Comparison of ENCODE assay signal across 9 cellular contexts in the genomic region with DNA sequence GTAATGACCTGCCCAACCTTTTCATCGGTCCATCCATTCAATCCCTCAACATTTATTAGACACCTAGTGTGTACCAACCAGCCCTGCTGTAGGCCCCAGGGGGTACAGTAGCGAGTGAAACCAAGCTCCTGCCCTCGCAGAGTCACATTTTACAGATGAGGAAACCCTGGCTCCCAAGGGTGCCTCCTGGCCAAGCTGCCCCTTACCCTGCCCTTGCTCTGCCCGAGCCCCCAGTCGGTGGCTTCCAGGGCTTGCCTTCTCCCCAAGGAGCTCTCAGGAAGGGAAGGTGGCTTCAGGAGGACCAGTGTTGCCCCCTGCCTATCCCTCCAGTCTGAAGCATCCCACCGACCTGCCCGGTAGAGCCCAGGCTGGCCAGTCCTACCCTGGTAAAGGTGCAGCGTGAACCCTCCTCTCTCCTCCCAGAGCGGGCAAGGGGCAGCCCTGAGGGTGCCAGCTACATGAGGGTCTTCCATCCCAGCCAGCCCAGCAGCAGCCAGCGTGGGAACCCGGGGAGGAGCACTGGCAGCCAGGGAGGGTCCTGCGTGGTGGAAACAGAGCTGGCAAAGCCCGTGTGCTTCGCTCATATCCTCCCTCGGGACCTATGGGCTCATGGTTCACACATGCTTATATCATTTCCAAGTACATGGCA. TPM values are rescaled to one million over a fixed set of nuclear protein-coding genes. Genes with fewer than 3 reads are reported as not detected.
DNase-seq lines count a peak whose midpoint lies in the region; ATAC-seq and TF ChIP-seq lines count a peak whose summit lies in the region.
"Had no signal": no experiment of that assay in that cellular context is flagged by ENCODE, and none has a peak within 500 bp of the region (broad histone marks: within the 10 kb centered on the region; RNA-seq: fewer than 3 reads in every experiment).

No MANE protein-coding gene starts in this region.

- no peak overlapping the region for H3K4me3 ChIP-seq in CD8-positive, alpha-beta memory T cell (ENCODE audit: low read length)
- H3K4me3 ChIP-seq in Loucy (ENCODE audit: low read length, poor library complexity, severe bottlenecking) (peak overlapping the region; percentile 59), cardiac fibroblast (replicated peaks in 1 of 2; ENCODE audit: low read depth in 2 of 2, low read length in 2 of 2) (no peak overlapping the region)

- H3K27me3 ChIP-seq in CD8-positive, alpha-beta memory T cell (ENCODE audit: insufficient read depth, low read length, poor library complexity, severe bottlenecking), result peaks cover 4% of the 10 kb centered on the region
- no peaks in the 10 kb centered on the region for H3K27me3 ChIP-seq in Loucy (ENCODE audit: insufficient read depth, low read length, poor library complexity, severe bottlenecking)

- no peaks in the 10 kb centered on the region for H3K9me3 Mint-ChIP-seq in CD8-positive, alpha-beta memory T cell
- H3K9me3 Mint-ChIP-seq in natural killer cell treated with Interleukin-12 subunit alpha and Interleukin-12 subunit beta and Interleukin-15 and Interleukin-18, amount 100 ng/mL, for 72 hours, result no peaks in the 10 kb centered on the region

- TF ChIP-seq CTCF in Loucy (conservative IDR thresholded peaks at IDR 0.05; ENCODE audit: low read length) (no peak), cardiac fibroblast (IDR thresholded peaks at IDR 0.05; ENCODE audit: low read depth, low read length) (no peak), GM13977 (IDR thresholded peaks at IDR 0.05; ENCODE audit: extremely low read depth, insufficient read depth, missing control alignments) (no peak)

- H3K4me1 Mint-ChIP-seq in CD8-positive, alpha-beta memory T cell, result peaks cover 0 to 7% (median 6%) of the 10 kb centered on the region in 3 donors
- H3K4me1 Mint-ChIP-seq in natural killer cell treated with Interleukin-12 subunit alpha and Interleukin-12 subunit beta and Interleukin-15 and Interleukin-18, amount 100 ng/mL, for 72 hours (ENCODE audit: low read depth in 2 of 2), result no peaks in the 10 kb centered on the region

- H3K9ac ChIP-seq in Loucy (ENCODE audit: low read depth, low read length, poor library complexity, severe bottlenecking), result no peak overlapping the region

- peak overlapping the region; percentile 34 to 76 (median 65) for H3K4me3 Mint-ChIP-seq in CD8-positive, alpha-beta memory T cell
- H3K4me3 Mint-ChIP-seq in natural killer cell treated with Interleukin-12 subunit alpha and Interleukin-12 subunit beta and Interleukin-15 and Interleukin-18, amount 100 ng/mL, for 72 hours, result peak overlapping the region; percentile 34

- no peaks in the 10 kb centered on the region for H3K36me3 ChIP-seq in CD8-positive, alpha-beta memory T cell (ENCODE audit: insufficient read depth, low read length)
- H3K36me3 ChIP-seq in Loucy (ENCODE audit: insufficient read depth, low read length), result no peaks in the 10 kb centered on the region

- in situ Hi-C loops in GM13977 (cut with MboI; ENCODE audit: low pct_unique_long_range_greater_than_20kb, low sequenced_read_pairs, unreplicated experiment), result no loop called here

- H3K27ac Mint-ChIP-seq in CD8-positive, alpha-beta memory T cell, result peak overlapping the region in 1 of 8 donors; percentile 77
- no peak overlapping the region for H3K27ac Mint-ChIP-seq in natural killer cell treated with Interleukin-12 subunit alpha and Interleukin-12 subunit beta and Interleukin-15 and Interleukin-18, amount 100 ng/mL, for 72 hours

- peak overlapping the region; percentile 61 for H3K4me2 ChIP-seq in Loucy (ENCODE audit: low read depth, low read length, poor library complexity, severe bottlenecking)

- H3K27ac ChIP-seq in CD8-positive, alpha-beta memory T cell (ENCODE audit: low read depth, low read length), result no peak overlapping the region

- ATAC-seq in natural killer cell treated with Interleukin-12 subunit alpha and Interleukin-12 subunit beta and Interleukin-15 and Interleukin-18, amount 100 ng/mL, for 72 hours, result no peak
- ATAC-seq in GM18517 (IDR thresholded peaks at IDR 0.05; ENCODE audit: unreplicated experiment) (no peak), GM18858 (IDR thresholded peaks at IDR 0.05; ENCODE audit: unreplicated experiment) (no peak)

- no peaks in the 10 kb centered on the region for H4K20me1 ChIP-seq in Loucy (ENCODE audit: insufficient read depth, low read length, poor library complexity, severe bottlenecking)

- no peaks in the 10 kb centered on the region for H3K9me2 ChIP-seq in Loucy (replicated peaks; ENCODE audit: low read depth, low read length)

- no peaks in the 10 kb centered on the region for H3K79me2 ChIP-seq in Loucy (ENCODE audit: insufficient read depth, low read length)

- no peak overlapping the region for H2AFZ ChIP-seq in Loucy (ENCODE audit: low read length)

- POLR2A ChIA-PET in CD8-positive, alpha-beta memory T cell (lab: Charles Lee), result interaction anchor here (0.6 kb wide), 1 partner anchor 42 kb away, joined by 3 read pairs; no protein-coding TSS in a partner anchor

- no peaks in the 10 kb centered on the region for H3K4me1 ChIP-seq in CD8-positive, alpha-beta memory T cell (ENCODE audit: insufficient read depth, low read length)
- H3K4me1 ChIP-seq in Loucy (ENCODE audit: insufficient read depth, low read length, poor library complexity, severe bottlenecking), result peaks cover 23% of the 10 kb centered on the region

- no peaks in the 10 kb centered on the region for H3K9me3 ChIP-seq in CD8-positive, alpha-beta memory T cell (ENCODE audit: low read length)
- H3K9me3 ChIP-seq in Loucy (ENCODE audit: insufficient read depth, low read depth, low read length), result no peaks in the 10 kb centered on the region

- H3K27me3 Mint-ChIP-seq in CD8-positive, alpha-beta memory T cell, result peaks cover 22 to 34% of the 10 kb centered on the region in 2 donors
- peaks cover 21 to 31% of the 10 kb centered on the region in 2 donors for H3K27me3 Mint-ChIP-seq in natural killer cell treated with Interleukin-12 subunit alpha and Interleukin-12 subunit beta and Interleukin-15 and Interleukin-18, amount 100 ng/mL, for 72 hours

- H3K36me3 Mint-ChIP-seq in CD8-positive, alpha-beta memory T cell, result no peaks in the 10 kb centered on the region
- H3K36me3 Mint-ChIP-seq in natural killer cell treated with Interleukin-12 subunit alpha and Interleukin-12 subunit beta and Interleukin-15 and Interleukin-18, amount 100 ng/mL, for 72 hours, result no peaks in the 10 kb centered on the region

- DNase-seq in CD8-positive, alpha-beta memory T cell, result no peak
- DNase-seq in cardiac fibroblast (ENCODE audit: low read depth in 2 of 2), result peak; percentile 40 to 49
- peak; percentile 49 for DNase-seq in natural killer cell treated with Interleukin-12 subunit alpha and Interleukin-12 subunit beta and Interleukin-15 and Interleukin-18, amount 100 ng/mL, for 72 hours (ENCODE audit: low spot score)
- no peak for DNase-seq in effector CD4-positive, alpha-beta T cell
- no peak for DNase-seq in GM13977 (ENCODE audit: low spot score)
- DNase-seq: occipital lobe had no signal

- CTCF ChIA-PET in CD8-positive, alpha-beta memory T cell (lab: Charles Lee), result interaction anchor here (0.8 kb wide), 1 partner anchor 58 kb away, joined by 4 read pairs; no protein-coding TSS in a partner anchor

- H3F3A ChIP-seq in Loucy (ENCODE audit: low read depth), result peaks cover 3% of the 10 kb centered on the region; the same call in 1 of the 2 replicates

RNA-seq across cellular contexts. Expression of a gene that starts 0.7 kb away (rescaled TPM):
- 1 to 10 TPM; 2.4 TPM for total RNA-seq in CD8-positive, alpha-beta memory T cell
- 0.26 TPM for polyA plus RNA-seq in CD8-positive, alpha-beta memory T cell
- not detected for total RNA-seq in natural killer cell treated with Interleukin-12 subunit alpha and Interleukin-12 subunit beta and Interleukin-15 and Interleukin-18, amount 100 ng/mL, for 72 hours

Comparison
In these comparisons a context has a peak if more than half of its experiments do, and no peak if none do; other contexts are left out.
1. DNase-seq: peak in cardiac fibroblast (2 of 2) and natural killer cell treated with Interleukin-12 subunit alpha and Interleukin-12 subunit beta and Interleukin-15 and Interleukin-18, amount 100 ng/mL, for 72 hours (single experiment); none in CD8-positive, alpha-beta memory T cell (0 of 5), effector CD4-positive, alpha-beta T cell (single experiment) and GM13977 (single experiment).